In the genomic region with DNA sequence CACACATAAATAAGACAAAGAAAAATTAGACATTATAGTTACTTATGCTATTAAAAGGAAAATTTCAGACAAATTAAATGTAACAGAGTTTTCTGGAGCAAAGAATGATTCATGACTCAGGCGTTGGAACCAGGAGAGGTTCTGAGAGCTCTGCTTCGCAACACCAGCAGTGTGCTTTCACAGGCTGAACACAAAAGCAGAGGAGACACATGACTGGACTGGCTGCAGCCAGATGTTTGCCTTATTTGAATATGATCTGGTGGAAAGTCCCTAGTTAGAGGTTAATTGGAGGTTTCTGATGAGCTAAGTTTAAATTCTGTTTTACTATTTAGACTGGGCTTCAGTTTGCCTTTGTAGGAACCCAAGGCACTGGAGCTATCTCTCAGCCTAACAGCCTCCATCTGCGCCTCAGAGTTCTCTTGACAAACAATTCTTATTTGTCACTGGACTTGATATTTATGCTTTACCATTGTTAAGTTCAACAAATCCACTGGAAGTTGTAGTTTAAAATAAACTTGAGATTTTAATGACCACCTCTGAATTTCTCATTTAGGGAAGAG, we compare ENCODE assay signal across 9 cellular contexts. TPM values are rescaled to one million over a fixed set of nuclear protein-coding genes. Genes with fewer than 3 reads are reported as not detected.
DNase-seq lines count a peak whose midpoint lies in the region; ATAC-seq and TF ChIP-seq lines count a peak whose summit lies in the region.
"Had no signal": no experiment of that assay in that cellular context is flagged by ENCODE, and none has a peak within 500 bp of the region (broad histone marks: within the 10 kb centered on the region; RNA-seq: fewer than 3 reads in every experiment).

No MANE protein-coding gene starts in this region.

- no peak overlapping the region for H3K4me3 ChIP-seq in coronary artery

- DNase-seq in activated B cell treated with CpG ODN at 0.5 μM for 24 hours = no peak
- DNase-seq in pons (ENCODE audit: low spot score) = peak; percentile 71
- DNase-seq in coronary artery (ENCODE audit: low spot score) = no peak
- no peak for DNase-seq in stimulated activated CD8-positive, alpha-beta memory T cell treated with anti-CD3 and anti-CD28 coated beads, Interleukin-4, amount 100 ng/mL, for 48 hours
- no peak for DNase-seq in stimulated activated CD4-positive, alpha-beta T cell treated with anti-CD3 and anti-CD28 coated beads, Interleukin-2, amount 100 ng/mL, for 24 hours
- no peak for DNase-seq in SIG-M5 treated with dmso at 0.1 percent for 504 hours (lab: John Stamatoyannopoulos, UW; ENCODE audit: unreplicated experiment)

- CTCF ChIA-PET in activated B cell treated with CpG ODN at 0.5 μM for 24 hours (lab: Charles Lee) = interaction anchor here (1.0 to 1.1 kb wide), 4 partner anchors 11 to 43 kb away, joined by 3 to 4 read pairs (median 3); a partner anchor contains a TSS

- intact Hi-C loops in activated B cell treated with CpG ODN at 0.5 μM for 24 hours (cut with micrococcal nuclease) = loop anchor here (1.0 to 5.0 kb wide), 5 partner anchors 10 to 1391 kb away; a partner anchor contains a TSS

- H3K27ac ChIP-seq in coronary artery = no peak overlapping the region

- peak overlapping the region; percentile 62 for H3K4me3 Mint-ChIP-seq in activated B cell treated with CpG ODN at 0.5 μM for 24 hours

- H3K4me1 Mint-ChIP-seq in activated B cell treated with CpG ODN at 0.5 μM for 24 hours = peaks cover 57% of the 10 kb centered on the region

- H3K27ac Mint-ChIP-seq in activated B cell treated with CpG ODN at 0.5 μM for 24 hours = peak overlapping the region; percentile 88

- POLR2A ChIA-PET in activated B cell treated with CpG ODN at 0.5 μM for 24 hours (lab: Charles Lee) = interaction anchor here (0.7 to 3.0 kb wide), 10 partner anchors 8 to 1393 kb away, joined by 3 to 42 read pairs (median 3); a partner anchor contains a TSS

- peaks cover 81% of the 10 kb centered on the region for H3K36me3 Mint-ChIP-seq in activated B cell treated with CpG ODN at 0.5 μM for 24 hours (ENCODE audit: low read depth)

- H3K27me3 Mint-ChIP-seq in activated B cell treated with CpG ODN at 0.5 μM for 24 hours = no peaks in the 10 kb centered on the region

- TF ChIP-seq CTCF in activated B cell treated with CpG ODN at 0.5 μM for 24 hours (IDR thresholded peaks at IDR 0.05) (no peak), coronary artery (IDR thresholded peaks at IDR 0.05) (no peak)

- no peaks in the 10 kb centered on the region for H3K9me3 Mint-ChIP-seq in activated B cell treated with CpG ODN at 0.5 μM for 24 hours

- ATAC-seq in GM19035 (IDR thresholded peaks at IDR 0.05; ENCODE audit: unreplicated experiment) (peak; percentile 96), HG02840 (IDR thresholded peaks at IDR 0.05; ENCODE audit: low FRiP score, unreplicated experiment) (peak; percentile 97), activated B cell treated with CpG ODN at 0.5 μM for 24 hours (ENCODE audit: low read depth) (peak; percentile 90)
- ATAC-seq: left colon had no signal

RNA-seq across cellular contexts. Expression of a gene that starts 16.2 kb away (rescaled TPM):
- 77.1 and 79.3 TPM in 2 replicates for total RNA-seq in activated B cell treated with CpG ODN at 0.5 μM for 24 hours
